ENCODE assay signal across 8 cellular contexts in the genomic region with DNA sequence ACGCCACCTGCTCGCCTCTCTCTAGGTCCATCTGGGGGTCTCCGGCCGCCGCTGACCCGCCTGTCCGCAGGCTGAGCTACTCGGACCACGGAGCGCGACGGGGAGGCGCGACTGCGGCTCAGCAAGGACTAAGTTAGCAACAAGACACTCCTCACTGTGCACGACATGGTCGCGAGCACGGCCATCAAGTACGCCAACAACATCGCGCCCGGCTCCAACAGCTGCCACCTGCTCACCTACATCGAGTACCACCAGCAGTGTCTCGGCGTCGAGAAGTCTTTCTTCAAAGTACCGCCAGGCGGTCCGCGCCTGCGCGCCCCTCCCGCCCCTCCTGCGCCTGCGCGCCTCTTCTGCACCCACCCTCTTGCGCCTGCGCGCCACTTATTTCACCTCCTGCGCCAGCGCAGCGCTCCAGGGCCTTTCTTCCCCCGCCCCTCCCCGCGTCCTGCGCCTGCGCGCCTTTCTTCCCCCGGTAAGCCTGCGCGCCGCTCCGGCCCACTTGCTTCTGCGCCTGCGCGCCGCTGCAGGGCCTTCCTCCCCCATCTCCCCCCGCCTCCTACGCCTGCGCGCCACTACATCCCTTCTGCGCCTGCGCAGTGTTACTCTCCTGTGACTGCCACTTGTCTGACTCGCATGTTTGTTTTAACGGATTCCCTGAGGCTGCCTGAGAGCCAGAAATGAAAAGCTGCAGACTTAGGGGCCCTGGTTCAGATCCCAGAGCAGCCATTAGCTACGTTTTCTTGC.
A peak's percentile ranks its signal among the peaks of the same experiment; 100 is the strongest.
DNase-seq lines count a peak whose midpoint lies in the region; ATAC-seq and TF ChIP-seq lines count a peak whose summit lies in the region.

No MANE protein-coding gene starts in this region.

- peak; percentile 96 for DNase-seq in HFFc6
- peak; percentile 94 for DNase-seq in NCI-H1048 (lab: John Stamatoyannopoulos, UW)
- peak; percentile 98 for DNase-seq in SK-N-MC (ENCODE audit: low read depth, low spot score)
- DNase-seq in activated naive CD4-positive, alpha-beta T cell treated with anti-CD3 and anti-CD28 coated beads, Interleukin-2, amount 50 U/mL, for 72 hours (ENCODE audit: low spot score in 2 of 2), result peak; percentile 97 to 99
- DNase-seq in glomerular visceral epithelial cell (ENCODE audit: extremely low spot score), result peak; percentile 100
- peak; percentile 92 for DNase-seq in occipital lobe (lab: John Stamatoyannopoulos, UW)

- peaks cover 9% of the 10 kb centered on the region for H3K36me3 ChIP-seq in SK-N-MC (ENCODE audit: insufficient read depth, low read length)

- H3K4me1 Mint-ChIP-seq in HFFc6 (ENCODE audit: low read depth), result peaks cover 29% of the 10 kb centered on the region

- H3K27ac ChIP-seq in SK-N-MC (peak overlapping the region; percentile 86), temporal lobe (ENCODE audit: low read depth, low read length) (peak overlapping the region; percentile 36)

- peak; percentile 63 for TF ChIP-seq CTCF in HFFc6 (IDR thresholded peaks at IDR 0.05)

- peak overlapping the region; percentile 100 for H3K4me3 Mint-ChIP-seq in HFFc6

- H3K9me3 Mint-ChIP-seq in HFFc6, result peaks cover 4% of the 10 kb centered on the region
- no peaks in the 10 kb centered on the region for H3K9me3 Mint-ChIP-seq in activated naive CD4-positive, alpha-beta T cell treated with anti-CD3 and anti-CD28 coated beads, Interleukin-2, amount 50 U/mL, for 72 hours

- H3K27ac Mint-ChIP-seq in HFFc6, result peak overlapping the region; percentile 77
- H3K27ac Mint-ChIP-seq in activated naive CD4-positive, alpha-beta T cell treated with anti-CD3 and anti-CD28 coated beads, Interleukin-2, amount 50 U/mL, for 72 hours, result peak overlapping the region; percentile 92 to 100

- H3K9ac ChIP-seq in SK-N-MC (ENCODE audit: insufficient read length), result peak overlapping the region; percentile 91

- H3K4me3 ChIP-seq in GM08714 (ENCODE audit: low read length) (peak overlapping the region; percentile 63; the same call in 1 of the 2 replicates), SK-N-MC (peak overlapping the region; percentile 100)

- H3K27me3 Mint-ChIP-seq in HFFc6 (ENCODE audit: insufficient read depth), result peaks cover 2% of the 10 kb centered on the region; the same call in 1 of the 2 replicates

- ATAC-seq in activated naive CD4-positive, alpha-beta T cell treated with anti-CD3 and anti-CD28 coated beads, Interleukin-2, amount 50 U/mL, for 72 hours, result peak; percentile 94

- H3K36me3 Mint-ChIP-seq in HFFc6 (ENCODE audit: low read depth), result peaks cover 23% of the 10 kb centered on the region
- peaks cover 13 to 14% of the 10 kb centered on the region in 2 donors for H3K36me3 Mint-ChIP-seq in activated naive CD4-positive, alpha-beta T cell treated with anti-CD3 and anti-CD28 coated beads, Interleukin-2, amount 50 U/mL, for 72 hours

- no peaks in the 10 kb centered on the region for H3K9me3 ChIP-seq in SK-N-MC (ENCODE audit: low read depth, low read length)

Comparison
In these comparisons a context has a peak if more than half of its experiments do, and no peak if none do; other contexts are left out.
1. Peak in every context shown above with its lines: DNase-seq, ATAC-seq, H3K4me3 ChIP-seq and H3K27ac ChIP-seq.